Comparison of ENCODE assay signal across 30 cellular contexts in the genomic region with DNA sequence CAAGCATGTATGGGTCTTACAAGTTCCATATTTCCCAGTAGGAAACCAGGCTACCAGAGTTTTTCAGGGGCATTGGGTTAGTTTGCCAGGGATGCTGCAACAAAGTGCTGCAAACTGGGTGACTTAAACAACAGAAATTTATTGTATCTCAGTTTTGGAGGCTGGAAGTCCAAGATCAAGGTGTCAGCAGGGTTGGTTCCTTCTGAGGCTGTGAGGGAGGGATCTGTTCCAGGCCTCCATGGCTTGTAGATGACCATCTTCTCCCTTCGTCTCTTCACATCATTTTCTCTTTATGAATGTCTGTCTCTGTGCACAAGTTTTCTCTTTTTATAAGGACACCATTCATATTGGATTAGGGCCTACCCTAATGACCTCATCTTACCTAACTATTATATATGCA.
"Had no signal": no experiment of that assay in that cellular context is flagged by ENCODE, and none has a peak within 500 bp of the region (broad histone marks: within the 10 kb centered on the region; RNA-seq: fewer than 3 reads in every experiment).

No MANE protein-coding gene starts in this region.

- H3K36me3 ChIP-seq: colonic mucosa, prostate gland, right atrium auricular region, thoracic aorta had no signal

- H2AFZ ChIP-seq: hepatocyte had no signal

- FAIRE-seq: urothelium cell line had no signal

- H3K4me2 ChIP-seq: hepatocyte, smooth muscle cell had no signal

- ATAC-seq: esophagus mucosa, foreskin keratinocyte, gastroesophageal sphincter, heart left ventricle, left lobe of liver, mucosa of descending colon, sciatic nerve had no signal

- DNase-seq: colonic mucosa; effector CD8-positive, alpha-beta T cell; endodermal cell; foreskin keratinocyte; heart left ventricle; kidney; mucosa of descending colon; naive B cell; nephron progenitor cell; nucleus accumbens; stimulated activated CD4-positive, alpha-beta T cell treated with anti-CD3 and anti-CD28 coated beads, Interleukin-12 subunit alpha, Interleukin-12 subunit beta, amount 100 ng/mL, for 4 hours; stimulated activated CD4-positive, alpha-beta T cell treated with anti-CD3 and anti-CD28 coated beads, Interleukin-1b, Interleukin-23, amount 100 ng/mL, for 48 hours; stimulated activated CD4-positive, alpha-beta T cell treated with anti-CD3 and anti-CD28 coated beads, Interleukin-4, amount 100 ng/mL, for 1 hour; stimulated activated CD8-positive, alpha-beta memory T cell treated with anti-CD3 and anti-CD28 coated beads, Interleukin-4, amount 100 ng/mL, for 48 hours; stimulated activated naive CD4-positive, alpha-beta T cell; substantia nigra; upper lobe of left lung had no signal

- H3K27me3 ChIP-seq: colonic mucosa, foreskin keratinocyte, gastroesophageal sphincter, heart left ventricle, hepatocyte, right atrium auricular region, tibial nerve, upper lobe of left lung had no signal

- H3K4me3 ChIP-seq: colonic mucosa, gastroesophageal sphincter, heart left ventricle, hepatocyte, lung, mucosa of descending colon, prostate gland, right atrium auricular region, smooth muscle cell, thoracic aorta, tibial nerve, upper lobe of left lung had no signal

- H3K4me1 ChIP-seq: colonic mucosa, foreskin keratinocyte, gastroesophageal sphincter, prostate gland, tibial nerve had no signal

- H3K27ac ChIP-seq: colonic mucosa, epithelial cell of prostate, foreskin keratinocyte, gastroesophageal sphincter, heart left ventricle, hepatocyte, prostate gland, right atrium auricular region, thoracic aorta, tibial nerve, upper lobe of left lung had no signal

- H3K9me3 ChIP-seq: colonic mucosa, mucosa of descending colon, prostate gland, thoracic aorta, upper lobe of left lung had no signal

- H3K79me2 ChIP-seq: hepatocyte had no signal
